In genomic region chr2:186526281-186526680, GRCh38 we compare ENCODE assay signal across 24 cellular contexts.
"Had no signal": no experiment of that assay in that cellular context is flagged by ENCODE, and none has a peak within 500 bp of the region (broad histone marks: within the 10 kb centered on the region; RNA-seq: fewer than 3 reads in every experiment).

No MANE protein-coding gene starts in this region.

- DNase-seq: activated CD4-positive, alpha-beta memory T cell treated with anti-CD3 and anti-CD28 coated beads, Interleukin-2, amount 10 ng/mL, durations not matched to agents 7 days and 5 days; activated CD4-positive, alpha-beta T cell treated with anti-CD3 and anti-CD28 coated beads for 36 hours; activated CD4-positive, alpha-beta T cell treated with anti-CD3 and anti-CD28 coated beads, Interleukin-2, amount 50 U/mL, for 1 hour; activated gamma-delta T cell treated with Interleukin-2 at 50 U/mL for 16 hours; activated naive CD4-positive, alpha-beta T cell treated with anti-CD3 and anti-CD28 coated beads, Interleukin-2, amount 10 ng/mL, durations not matched to agents 7 days and 5 days; activated naive CD8-positive, alpha-beta T cell treated with anti-CD3 and anti-CD28 coated beads for 36 hours; activated T-cell treated with anti-CD3 and anti-CD28 coated beads for 4 hours; activated T-cell treated with anti-CD3 and anti-CD28 coated beads, Interleukin-2, amount 50 U/mL, for 72 hours; cerebellar nuclear complex; NCI-H1048; NCI-H2029; NCI-H2107; NCI-H2171 treated with DMSO at 0.1 percent for 48 hours; NCI-H345; NCI-H510A; NCI-H526 treated with DMSO at 0.1 percent for 48 hours; Peyer's patch; Right ventricle myocardium superior; SJCRH30; SK-N-SH; T-helper 1 cell; WERI-Rb-1 had no signal

- H3K9ac ChIP-seq: SK-N-SH had no signal

- H3K4me3 ChIP-seq: Peyer's patch, SJCRH30 had no signal

- H3K27ac ChIP-seq: Peyer's patch, RWPE1, SJCRH30, WERI-Rb-1 had no signal

- FAIRE-seq: colon had no signal

- H3K9me3 ChIP-seq: Peyer's patch, SK-N-SH had no signal

- ATAC-seq: activated CD4-positive, alpha-beta T cell treated with anti-CD3 and anti-CD28 coated beads for 36 hours; activated T-cell treated with anti-CD3 and anti-CD28 coated beads, Interleukin-2, amount 50 U/mL, for 72 hours had no signal

- H3K36me3 ChIP-seq: WERI-Rb-1 had no signal

- H3K27me3 ChIP-seq: Peyer's patch, SJCRH30 had no signal

- H3K4me2 ChIP-seq: SK-N-SH had no signal

- H3K4me1 ChIP-seq: Peyer's patch, SJCRH30 had no signal
